12 cellular contexts compared by ENCODE assay signal in genomic region chr15:96089396-96090058, GRCh38.
"Had no signal": no experiment of that assay in that cellular context is flagged by ENCODE, and none has a peak within 500 bp of the region (broad histone marks: within the 10 kb centered on the region; RNA-seq: fewer than 3 reads in every experiment).

No MANE protein-coding gene starts in this region.

- H3K4me1 ChIP-seq: lower lobe of right lung, pancreas had no signal

- DNase-seq: activated CD4-positive, alpha-beta T cell treated with anti-CD3 and anti-CD28 coated beads, Interleukin-2, amount 50 U/mL, for 1 hour; activated CD4-positive, CD25-positive, alpha-beta regulatory T cell; activated naive CD4-positive, alpha-beta T cell; activated naive CD8-positive, alpha-beta T cell treated with anti-CD3 and anti-CD28 coated beads, Interleukin-2, amount 10 ng/mL, durations not matched to agents 7 days and 5 days; effector memory CD4-positive, alpha-beta T cell; foreskin melanocyte; immature natural killer cell; lower lobe of right lung; pancreas; stimulated activated CD4-positive, alpha-beta T cell treated with anti-CD3 and anti-CD28 coated beads, Interleukin-2, amount 100 ng/mL, for 48 hours had no signal

- H3K27me3 ChIP-seq: pancreas had no signal

- H3K27ac ChIP-seq: coronary artery, lower lobe of right lung, pancreas had no signal

- H3K4me3 ChIP-seq: coronary artery, lower lobe of right lung, pancreas had no signal

- H3K36me3 ChIP-seq: lower lobe of right lung, pancreas had no signal

- H3K9me3 ChIP-seq: lower lobe of right lung, pancreas had no signal

- ATAC-seq: lower lobe of right lung; pancreas; stimulated activated memory B cell treated with anti-CD40 and anti-IgM and Interleukin-4, amounts not matched to agents 10 μg/mL and 1 μg/mL and 100 μg/mL, for 72 hours had no signal
